Comparison of ENCODE assay signal across 9 cellular contexts in genomic region chr3:183252973-183253363, GRCh38. TPM values are rescaled to one million over a fixed set of nuclear protein-coding genes. Genes with fewer than 3 reads are reported as not detected.
A peak's percentile ranks its signal among the peaks of the same experiment; 100 is the strongest.
DNase-seq lines count a peak whose midpoint lies in the region; ATAC-seq, FAIRE-seq and TF ChIP-seq lines count a peak whose summit lies in the region.
"Had no signal": no experiment of that assay in that cellular context is flagged by ENCODE, and none has a peak within 500 bp of the region (broad histone marks: within the 10 kb centered on the region; RNA-seq: fewer than 3 reads in every experiment).

TSS of gene B3GNT5 (plus strand) at chr3:183253253. CDS start at chr3:183269799, 16,546 bp downstream.

- no peak within 1 kb of the TSS for H2BK120ac ChIP-seq in H1 (replicated peaks; ENCODE audit: low read depth, low read length)

- no peak within 1 kb of the TSS for H2AK5ac ChIP-seq in H1 (ENCODE audit: low read depth, low read length)

- H3K4me1 ChIP-seq in H1 (replicated peaks in 1 of 4; ENCODE audit: control insufficient read depth in 3 of 4, insufficient read depth in 4 of 4, low read length in 3 of 4) (peaks cover 0 to 19% (median 10%) of the 10 kb centered on the region in 4 experiments; a peak in 6 of 7 replicates), mononuclear cell (ENCODE audit: insufficient read depth, low read length) (peaks cover 24% of the 10 kb centered on the region), stomach smooth muscle (ENCODE audit: control insufficient read depth, insufficient read depth, low read length) (peaks cover 5% of the 10 kb centered on the region)

- peak within 1 kb of the TSS; percentile 64 for H3K18ac ChIP-seq in H1 (ENCODE audit: extremely low read depth, low read length)

- no peak for DNase-seq in AG04450 (ENCODE audit: low read depth, low spot score)
- no peak for DNase-seq in activated B cell treated with CpG ODN at 0.5 μM for 24 hours
- no peak for DNase-seq in H1 (ENCODE audit: low read depth in 1 of 2, low spot score in 2 of 2)
- DNase-seq in NCI-H524 (lab: John Stamatoyannopoulos, UW), result no peak

- H2BK12ac ChIP-seq in H1 (ENCODE audit: low read depth, low read length), result 0 out of 2 replicates have a peak within 1 kb of the TSS, but pooled peaks have one; percentile 22

- H2BK20ac ChIP-seq in H1 (ENCODE audit: low read length), result no peak within 1 kb of the TSS

- H3K79me1 ChIP-seq in H1 (ENCODE audit: low read depth, low read length), result no peaks in the 10 kb centered on the region

- 0% methylated on average over 10 of the region's 35 CpGs; no CpG with 5 or more reads in 1 of the 2 experiments for WGBS in H1 (ENCODE audit: extremely low coverage in 1 of 2, insufficient coverage in 1 of 2, insufficient read length in 1 of 2, insufficient replicate concordance in 2 of 2, low coverage in 1 of 2, low lambda C conversion rate in 2 of 2, missing lambda C conversion rate in 1 of 2), 2 experiments

- peaks cover 13% of the 10 kb centered on the region for H3K23me2 ChIP-seq in H1 (ENCODE audit: low read depth, low read length)

- H3K27ac Mint-ChIP-seq in IgD-negative memory B cell (peak within 1 kb of the TSS in 2 of 3 donors; percentile 7 to 47), activated B cell treated with CpG ODN at 0.5 μM for 24 hours (no peak within 1 kb of the TSS)

- H3K4me3 Mint-ChIP-seq in IgD-negative memory B cell, result peak within 1 kb of the TSS; percentile 64 to 90 (median 82)
- H3K4me3 Mint-ChIP-seq in activated B cell treated with CpG ODN at 0.5 μM for 24 hours, result peak within 1 kb of the TSS; percentile 78

- H3K9ac ChIP-seq in H1 (replicated peaks in 1 of 4; ENCODE audit: extremely low read depth in 1 of 4, low read depth in 3 of 4, low read length in 3 of 4), result peak within 1 kb of the TSS; percentile 36 to 87 (median 71); a peak in 6 of 7 replicates
- peak within 1 kb of the TSS; percentile 83 to 91 for H3K9ac ChIP-seq in stomach smooth muscle (ENCODE audit: low read length in 2 of 2)

- H3K14ac ChIP-seq in H1 (ENCODE audit: insufficient read length), result no peak within 1 kb of the TSS

- peak within 1 kb of the TSS; percentile 92 for H2AFZ ChIP-seq in H1 (ENCODE audit: low read length)

- H3K4me1 Mint-ChIP-seq in IgD-negative memory B cell (peaks cover 0 to 11% (median 3%) of the 10 kb centered on the region in 3 donors), activated B cell treated with CpG ODN at 0.5 μM for 24 hours (peaks cover 4% of the 10 kb centered on the region)

- H3K27ac ChIP-seq in AG04450 (ENCODE audit: low read depth, low read length), result no peak within 1 kb of the TSS
- no peak within 1 kb of the TSS for H3K27ac ChIP-seq in H1 (ENCODE audit: low read depth, low read length)
- peak within 1 kb of the TSS; percentile 60 for H3K27ac ChIP-seq in stomach smooth muscle (ENCODE audit: low read length)

- H3K23ac ChIP-seq in H1 (ENCODE audit: insufficient read length), result no peak within 1 kb of the TSS

- peaks cover 9% of the 10 kb centered on the region for H3K9me3 ChIP-seq in AG04450 (ENCODE audit: control insufficient read depth, insufficient read depth, low read length)
- H3K9me3 ChIP-seq in H1 (ENCODE audit: insufficient read depth in 2 of 2, low read depth in 1 of 2, low read length in 1 of 2), result no peaks in the 10 kb centered on the region
- no peaks in the 10 kb centered on the region for H3K9me3 ChIP-seq in mononuclear cell (ENCODE audit: low read depth, low read length)
- H3K9me3 ChIP-seq in stomach smooth muscle (ENCODE audit: control insufficient read depth in 2 of 2, low read length in 2 of 2), result no peaks in the 10 kb centered on the region

- H2BK15ac ChIP-seq in H1 (ENCODE audit: low read length), result no peak within 1 kb of the TSS

- peaks cover 0 to 7% of the 10 kb centered on the region in 2 experiments; a peak in 1 of 4 replicates for H3K79me2 ChIP-seq in H1 (ENCODE audit: control insufficient read depth in 1 of 2, insufficient read depth in 2 of 2, low read length in 2 of 2)

- no peak for TF ChIP-seq RAD21 in H1 (IDR thresholded peaks at IDR 0.05 in 1 of 2, conservative IDR thresholded peaks at IDR 0.05 in 1 of 2; ENCODE audit: low read depth in 2 of 2, low read length in 2 of 2)

- intact Hi-C loops in activated B cell treated with CpG ODN at 0.5 μM for 24 hours (cut with micrococcal nuclease), result loop anchor here (1.0 to 10.0 kb wide), 3 partner anchors 33 to 128 kb away; no protein-coding TSS in a partner anchor

- no peak within 1 kb of the TSS for H4K5ac ChIP-seq in H1 (ENCODE audit: insufficient read length, low read depth, low read length)

- H3K36me3 ChIP-seq in H1 (ENCODE audit: control insufficient read depth in 2 of 4, insufficient read depth in 4 of 4, low read length in 3 of 4), result 0 out of 8 replicates have a peak, but pooled peaks cover 0 to 5% (median 0%) of the 10 kb centered on the region in 4 experiments
- no peaks in the 10 kb centered on the region for H3K36me3 ChIP-seq in stomach smooth muscle (ENCODE audit: control insufficient read depth in 2 of 2, insufficient read depth in 2 of 2, low read length in 2 of 2)

- H2BK5ac ChIP-seq in H1 (ENCODE audit: low read depth, low read length), result no peak within 1 kb of the TSS

- H3K9me3 Mint-ChIP-seq in IgD-negative memory B cell (no peaks in the 10 kb centered on the region), activated B cell treated with CpG ODN at 0.5 μM for 24 hours (no peaks in the 10 kb centered on the region)

- peak within 1 kb of the TSS; percentile 88 to 93 for H3K4me2 ChIP-seq in H1 (ENCODE audit: insufficient read depth in 1 of 2, low read depth in 2 of 2, low read length in 2 of 2)

- POLR2A ChIA-PET in AG04450 (lab: Yijun Ruan, JAX), result no interaction called here
- POLR2A ChIA-PET in activated B cell treated with CpG ODN at 0.5 μM for 24 hours (lab: Charles Lee), result interaction anchor here (0.6 to 0.8 kb wide), 2 partner anchors 15 to 33 kb away, joined by 3 to 4 read pairs; no protein-coding TSS in a partner anchor
- POLR2A ChIA-PET in H1 (lab: Charles Lee; ENCODE audit: partially characterized antibody), result interaction anchor here (0.6 to 5.4 kb wide), 7 partner anchors 10 to 167 kb away, joined by 3 to 25 read pairs (median 3); no protein-coding TSS in a partner anchor

- H4K20me1 ChIP-seq in H1 (replicated peaks in 1 of 2; ENCODE audit: control insufficient read depth in 1 of 2, insufficient read depth in 2 of 2, low read length in 2 of 2), result no peaks in the 10 kb centered on the region

- FAIRE-seq in H1 (lab: Jason Lieb, UNC), result no peak
- FAIRE-seq: endometrium had no signal

- H3K56ac ChIP-seq in H1 (replicated peaks; ENCODE audit: insufficient read length, low read depth, low read length), result no peak within 1 kb of the TSS

- H4K91ac ChIP-seq in H1 (replicated peaks; ENCODE audit: insufficient read length, low read length), result no peak within 1 kb of the TSS

- TF ChIP-seq CTCF in AG04450 (IDR thresholded peaks at IDR 0.05; ENCODE audit: low read depth, low read length) (no peak), activated B cell treated with CpG ODN at 0.5 μM for 24 hours (IDR thresholded peaks at IDR 0.05) (no peak), H1 (IDR thresholded peaks at IDR 0.05; ENCODE audit: control extremely low read depth in 1 of 3, insufficient read depth in 1 of 3, low read depth in 1 of 3, low read length in 3 of 3) (no peak)

- peak within 1 kb of the TSS; percentile 89 for H4K8ac ChIP-seq in H1 (ENCODE audit: extremely low read depth, insufficient read depth, low read length)

- TF ChIP-seq EP300 in H1 (IDR thresholded peaks at IDR 0.05; ENCODE audit: borderline replicate concordance in 1 of 2, low read depth in 2 of 2, low read length in 2 of 2), result no peak

- H3K27me3 Mint-ChIP-seq in IgD-negative memory B cell (peaks cover 29% of the 10 kb centered on the region), activated B cell treated with CpG ODN at 0.5 μM for 24 hours (peaks cover 40% of the 10 kb centered on the region)

- H3K4ac ChIP-seq in H1 (replicated peaks; ENCODE audit: insufficient read length, low read depth, low read length), result no peak within 1 kb of the TSS

- ATAC-seq in activated B cell treated with CpG ODN at 0.5 μM for 24 hours (ENCODE audit: low read depth), result peak; percentile 32
- no peak for ATAC-seq in HG03342 (IDR thresholded peaks at IDR 0.05; ENCODE audit: unreplicated experiment)

- H3K36me3 Mint-ChIP-seq in IgD-negative memory B cell (no peaks in the 10 kb centered on the region), activated B cell treated with CpG ODN at 0.5 μM for 24 hours (ENCODE audit: low read depth) (no peaks in the 10 kb centered on the region)

- peaks cover 28% of the 10 kb centered on the region for H3K27me3 ChIP-seq in AG04450 (ENCODE audit: control insufficient read depth, insufficient read depth, low read length)
- peaks cover 3 to 25% (median 17%) of the 10 kb centered on the region in 4 experiments for H3K27me3 ChIP-seq in H1 (replicated peaks in 1 of 4; ENCODE audit: control insufficient read depth in 3 of 4, extremely low read depth in 1 of 4, insufficient read depth in 3 of 4, low read length in 3 of 4)
- peaks cover 22% of the 10 kb centered on the region for H3K27me3 ChIP-seq in mononuclear cell (ENCODE audit: insufficient read depth, low read length)
- H3K27me3 ChIP-seq in stomach smooth muscle (ENCODE audit: control insufficient read depth in 1 of 2, insufficient read depth in 2 of 2, low read length in 2 of 2), result peaks cover 0 to 3% of the 10 kb centered on the region in 2 donors

- no peak for TF ChIP-seq POLR2A in H1 (IDR thresholded peaks at IDR 0.05; ENCODE audit: control extremely low read depth in 1 of 2, low read depth in 2 of 2, low read length in 2 of 2)

- CTCF ChIA-PET in AG04450 (lab: Charles Lee), result interaction anchor here (1.4 kb wide), 1 partner anchor 68 kb away, joined by 7 read pairs; no protein-coding TSS in a partner anchor
- CTCF ChIA-PET in activated B cell treated with CpG ODN at 0.5 μM for 24 hours (lab: Charles Lee), result interaction anchor here (1.3 to 3.6 kb wide), 2 partner anchors 130 kb away, joined by 3 to 18 read pairs; no protein-coding TSS in a partner anchor
- CTCF ChIA-PET in H1 (lab: Charles Lee; ENCODE audit: partially characterized antibody), result interaction anchor here (1.3 to 1.4 kb wide), 2 partner anchors 18 to 101 kb away, joined by 3 to 4 read pairs; no protein-coding TSS in a partner anchor

- H3K4me3 ChIP-seq in AG04450 (ENCODE audit: low read depth, low read length) (peak within 1 kb of the TSS; percentile 66), H1 (ENCODE audit: extremely low read depth in 1 of 4, insufficient read depth in 2 of 4, low read depth in 3 of 4, low read length in 4 of 4) (peak within 1 kb of the TSS; percentile 75 to 84 (median 80)), mononuclear cell (ENCODE audit: low read length) (peak within 1 kb of the TSS; percentile 53), stomach smooth muscle (ENCODE audit: low read length in 2 of 2) (peak within 1 kb of the TSS; percentile 83 to 91)

RNA-seq across cellular contexts. Expression of gene B3GNT5, which starts in this region (rescaled TPM):
- polyA plus RNA-seq in AG04450 (2011; rRNA removed) (2.0 and 2.9 TPM in 2 replicates), IgD-negative memory B cell (not detected), H1 (2011; rRNA removed) (1.7 and 2.4 TPM in 2 replicates)
- polyA minus RNA-seq in AG04450 (2011; rRNA and poly(A)+ RNA removed), result 1.3 and 2.3 TPM in 2 replicates
- total RNA-seq in activated B cell treated with CpG ODN at 0.5 μM for 24 hours (0.37 and 0.38 TPM in 2 replicates), mononuclear cell (37.6 TPM)
- total RNA-seq in H1 (2021; fragmentation: NEBNext Ultra II Directional; extraction: Animal tissue kit (Norgen Biotek cat#: 25700)), result 8.0 and 9.7 TPM in 2 replicates
- polyA plus RNA-seq in H1 (2011; cell fraction: cytosol; rRNA removed), result 2.9 TPM
- polyA plus RNA-seq in H1 (2011; cell fraction: nucleus; rRNA removed), result 1.7 TPM
- 2.8 to 6.5 TPM (median 4.6 TPM) in 4 replicates for polyA plus RNA-seq in H1 (2012, experiment 1 of 2)
- 0.29 TPM for polyA plus RNA-seq in H1 (2012, experiment 2 of 2)
- polyA plus RNA-seq in H1 (2013, experiment 1 of 2), result 5.3 TPM
- polyA plus RNA-seq in H1 (2013, experiment 2 of 2), result 6.0 TPM
- polyA minus RNA-seq in H1 (2011; rRNA and poly(A)+ RNA removed), result 6.2 and 9.8 TPM in 2 replicates
- polyA minus RNA-seq in H1 (2011; cell fraction: cytosol; rRNA and poly(A)+ RNA removed), result 4.0 TPM
- 13.1 TPM for polyA minus RNA-seq in H1 (2011; cell fraction: nucleus; rRNA and poly(A)+ RNA removed)

Comparison
In these comparisons a context has a peak if more than half of its experiments do, and no peak if none do; other contexts are left out.
1. Peak in ATAC-seq in activated B cell treated with CpG ODN at 0.5 μM for 24 hours; RNA of the gene not detected or under 1 TPM.